Comparison of ENCODE assay signal across 24 cellular contexts in the genomic region with DNA sequence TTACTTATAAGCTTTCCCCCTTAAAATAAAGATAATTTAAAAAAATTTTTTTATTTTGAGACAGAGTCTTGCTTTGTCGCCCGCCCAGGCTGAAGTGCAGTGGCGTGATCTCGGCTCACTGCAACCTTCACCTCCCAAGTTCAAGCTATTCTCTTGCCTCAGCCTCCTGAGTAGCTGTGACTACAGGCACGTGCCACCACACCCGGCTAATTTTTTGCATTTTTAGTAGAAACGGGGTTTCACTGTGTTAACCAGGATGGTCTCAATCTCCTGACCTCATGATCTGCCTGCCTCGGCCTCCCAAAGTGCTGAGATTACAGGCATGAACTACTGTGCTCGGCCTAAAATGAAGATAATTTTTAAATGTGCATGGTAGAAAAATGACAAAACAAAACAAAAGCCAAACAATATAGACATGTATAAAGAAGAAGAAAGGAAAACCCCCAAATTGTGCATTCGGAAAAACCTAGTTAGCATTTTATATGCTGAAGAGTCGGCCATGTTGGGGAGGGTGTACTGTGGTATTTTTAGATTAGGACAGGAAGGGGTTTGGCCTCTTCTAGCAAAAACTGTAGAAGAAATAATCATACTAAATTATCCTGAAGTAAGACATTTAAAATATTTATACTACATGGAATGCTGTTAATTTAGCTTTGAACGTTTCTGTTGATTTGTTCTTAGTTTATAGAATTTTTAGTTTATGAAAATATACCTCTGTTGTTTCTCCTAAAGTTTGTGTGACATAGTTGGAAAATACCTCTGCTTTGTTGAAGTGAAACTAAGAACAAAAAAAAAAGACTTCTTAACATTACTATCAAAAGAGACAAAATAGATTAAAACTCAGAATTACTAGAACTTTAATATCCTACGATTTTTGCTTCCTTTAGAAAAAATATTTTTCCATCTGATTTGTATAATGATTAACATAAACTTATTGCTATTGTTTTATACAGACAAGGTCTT. TPM values are rescaled to one million over a fixed set of nuclear protein-coding genes. Genes with fewer than 3 reads are reported as not detected.
A peak's percentile ranks its signal among the peaks of the same experiment; 100 is the strongest.
DNase-seq lines count a peak whose midpoint lies in the region; ATAC-seq, FAIRE-seq and TF ChIP-seq lines count a peak whose summit lies in the region.
"Had no signal": no experiment of that assay in that cellular context is flagged by ENCODE, and none has a peak within 500 bp of the region (broad histone marks: within the 10 kb centered on the region; RNA-seq: fewer than 3 reads in every experiment).

No MANE protein-coding gene starts in this region.

- H3K4me3 Mint-ChIP-seq in dendritic cell treated with granulocyte-macrophage colony-stimulating factor and Interleukin-4, amounts not matched to agents 40 ng/mL and 50 ng/mL, for 4 days: no peak overlapping the region
- H3K4me3 Mint-ChIP-seq: neural crest cell; T-helper 2 cell treated with Interferon-gamma antibody and Interleukin-4, amounts not matched to agents 5 μg/mL and 100 μg/mL, for 36 hours had no signal

- H3K36me3 Mint-ChIP-seq in dendritic cell treated with granulocyte-macrophage colony-stimulating factor and Interleukin-4, amounts not matched to agents 40 ng/mL and 50 ng/mL, for 4 days (ENCODE audit: low read depth): peaks cover 37% of the 10 kb centered on the region

- H3K9me3 Mint-ChIP-seq in dendritic cell treated with granulocyte-macrophage colony-stimulating factor and Interleukin-4, amounts not matched to agents 40 ng/mL and 50 ng/mL, for 4 days: peaks cover 9% of the 10 kb centered on the region
- H3K9me3 Mint-ChIP-seq: neural crest cell; T-helper 2 cell treated with Interferon-gamma antibody and Interleukin-4, amounts not matched to agents 5 μg/mL and 100 μg/mL, for 36 hours had no signal

- peaks cover 18% of the 10 kb centered on the region for H3K4me1 ChIP-seq in body of pancreas
- H3K4me1 ChIP-seq: BE2C had no signal

- peak; percentile 67 for ATAC-seq in GM19372 (IDR thresholded peaks at IDR 0.05; ENCODE audit: low read depth, unreplicated experiment)
- peak; percentile 53 for ATAC-seq in HG03342 (IDR thresholded peaks at IDR 0.05; ENCODE audit: unreplicated experiment)
- no peak for ATAC-seq in body of pancreas

- 86 to 87% methylated on average over 13 of the region's 13 CpGs for WGBS in body of pancreas, 2 donors

- H3K27me3 Mint-ChIP-seq in dendritic cell treated with granulocyte-macrophage colony-stimulating factor and Interleukin-4, amounts not matched to agents 40 ng/mL and 50 ng/mL, for 4 days: no peaks in the 10 kb centered on the region

- H3K4me3 ChIP-seq in body of pancreas: no peak overlapping the region
- H3K4me3 ChIP-seq: transverse colon had no signal

- intact Hi-C loops in dendritic cell treated with granulocyte-macrophage colony-stimulating factor and Interleukin-4, amounts not matched to agents 40 ng/mL and 50 ng/mL, for 4 days (cut with micrococcal nuclease): loop anchor here (5.0 kb wide), 1 partner anchor 63 kb away; no protein-coding TSS in a partner anchor
- intact Hi-C loops in body of pancreas (cut with DNase I): no loop called here

- no peak overlapping the region for H3K27ac ChIP-seq in body of pancreas

- H3K27ac Mint-ChIP-seq in dendritic cell treated with granulocyte-macrophage colony-stimulating factor and Interleukin-4, amounts not matched to agents 40 ng/mL and 50 ng/mL, for 4 days: peak overlapping the region; percentile 22
- H3K27ac Mint-ChIP-seq: T-helper 2 cell treated with Interferon-gamma antibody and Interleukin-4, amounts not matched to agents 5 μg/mL and 100 μg/mL, for 36 hours had no signal

- H3K36me3 ChIP-seq in body of pancreas (replicated peaks in 1 of 2; ENCODE audit: insufficient read depth in 1 of 2, low read depth in 2 of 2): peaks cover 5 to 7% of the 10 kb centered on the region in 2 donors
- H3K36me3 ChIP-seq: BE2C had no signal

- DNase-seq in GM12891 (ENCODE audit: insufficient read length, low spot score) (no peak), body of pancreas (no peak), NCI-H128 (lab: John Stamatoyannopoulos, UW; ENCODE audit: unreplicated experiment) (no peak), AML-193 (lab: John Stamatoyannopoulos, UW) (no peak)
- no peak for DNase-seq in effector CD4-positive, alpha-beta T cell
- DNase-seq: activated CD4-positive, CD25-positive, alpha-beta regulatory T cell treated with anti-CD3 and anti-CD28 coated beads, Interleukin-2, amount 50 U/mL, for 72 hours; activated effector memory CD4-positive, alpha-beta T cell treated with Interleukin-2 at 50 U/mL for 16 hours; amygdala; BE2C; Calu3; kidney glomerular epithelial cell; NCI-H187; stimulated activated CD4-positive, alpha-beta T cell treated with anti-CD3 and anti-CD28 coated beads, Interleukin-12 subunit alpha, Interleukin-12 subunit beta, amount 100 ng/mL, for 4 hours; stimulated activated naive CD4-positive, alpha-beta T cell treated with Interleukin-2 at 50 U/mL for 16 hours; transverse colon had no signal

- H3K27me3 ChIP-seq in body of pancreas: no peaks in the 10 kb centered on the region
- H3K27me3 ChIP-seq: BE2C, transverse colon had no signal

- no peak for TF ChIP-seq POLR2A in GM12891 (IDR thresholded peaks at IDR 0.05; ENCODE audit: low read depth, low read length)
- no peak for TF ChIP-seq POLR2A in body of pancreas (IDR thresholded peaks at IDR 0.05)

- H3K9me3 ChIP-seq in body of pancreas: no peaks in the 10 kb centered on the region
- H3K9me3 ChIP-seq: BE2C, transverse colon had no signal

- H3K4me1 Mint-ChIP-seq in dendritic cell treated with granulocyte-macrophage colony-stimulating factor and Interleukin-4, amounts not matched to agents 40 ng/mL and 50 ng/mL, for 4 days (ENCODE audit: low read depth): peaks cover 21% of the 10 kb centered on the region
- H3K4me1 Mint-ChIP-seq: neural crest cell had no signal

- FAIRE-seq in GM12891 (lab: Jason Lieb, UNC): peak; percentile 73

- no peak for TF ChIP-seq CTCF in body of pancreas (IDR thresholded peaks at IDR 0.05)

TF ChIP-seq in GM12891, 5 proteins besides CTCF, POLR2A, EP300 and RAD21:
- TF ChIP-seq PAX5 (IDR thresholded peaks at IDR 0.05; ENCODE audit: insufficient read depth, low read length, severe bottlenecking) (no peak), POU2F2 (IDR thresholded peaks at IDR 0.05; ENCODE audit: low read depth, low read length) (no peak), SPI1 (IDR thresholded peaks at IDR 0.05; ENCODE audit: low read depth, low read length) (no peak), POLR2AphosphoS5 (IDR thresholded peaks at IDR 0.05; ENCODE audit: low read depth, low read length) (no peak), TAF1 (IDR thresholded peaks at IDR 0.05; ENCODE audit: low read depth, low read length) (no peak)

RNA-seq across cellular contexts. Expression of gene APPL1, which starts 7.4 kb away (rescaled TPM):
- polyA plus RNA-seq in GM12891 (2012; ENCODE audit: low read depth, missing spikeins): 21.5 TPM
- total RNA-seq in body of pancreas: 10 to 100 TPM; 28.0 to 31.9 TPM

RNA-seq across cellular contexts. Expression of gene HESX1, which starts 35.1 kb away (rescaled TPM):
- 3.5 TPM for polyA plus RNA-seq in GM12891 (2012; ENCODE audit: low read depth, missing spikeins)
- not detected for total RNA-seq in body of pancreas
- total RNA-seq: mesenteric fat pad had no signal

RNA-seq across cellular contexts. Expression of gene ASB14, which starts 57.6 kb away (rescaled TPM):
- polyA plus RNA-seq in GM12891 (2012; ENCODE audit: low read depth, missing spikeins): 0.42 TPM
- total RNA-seq in body of pancreas: not detected
- total RNA-seq: G401, H4, MCF 10A, mesenteric fat pad, neural crest cell, transverse colon had no signal
